ENCODE assay signal across 8 cellular contexts in genomic region chr2:176178271-176178806, GRCh38. TPM values are rescaled to one million over a fixed set of nuclear protein-coding genes. Genes with fewer than 3 reads are reported as not detected.
DNase-seq lines count a peak whose midpoint lies in the region; ATAC-seq and TF ChIP-seq lines count a peak whose summit lies in the region.

No MANE protein-coding gene starts in this region.

- peak; percentile 56 for DNase-seq in Daoy (ENCODE audit: low read depth)
- DNase-seq in NCI-H1417 treated with DMSO at 0.1 percent for 48 hours (lab: John Stamatoyannopoulos, UW): peak; percentile 63
- DNase-seq in breast epithelium (ENCODE audit: low spot score in 2 of 2): no peak
- DNase-seq in neuronal stem cell (ENCODE audit: low spot score): no peak
- DNase-seq in KG1 (lab: John Stamatoyannopoulos, UW): no peak
- DNase-seq in RPMI8226: no peak

- H2BK15ac ChIP-seq in neuronal stem cell (ENCODE audit: low read length): no peak overlapping the region

- H3K23ac ChIP-seq in neuronal stem cell (ENCODE audit: low read depth, low read length, poor library complexity): peak overlapping the region; percentile 6

- H3K27me3 ChIP-seq in breast epithelium (peaks cover 2 to 65% of the 10 kb centered on the region in 2 donors), neuronal stem cell (ENCODE audit: control insufficient read depth in 3 of 3, insufficient read depth in 3 of 3, low read depth in 1 of 3, low read length in 3 of 3) (peaks cover 22 to 96% (median 88%) of the 10 kb centered on the region in 3 experiments)

- no peak overlapping the region for H3K9ac ChIP-seq in neuronal stem cell (ENCODE audit: low read depth, low read length, poor library complexity)

- H3K4me3 ChIP-seq in breast epithelium (peak overlapping the region; percentile 40 to 51 (median 42)), neuronal stem cell (ENCODE audit: low read length in 2 of 2) (peak overlapping the region in 1 of 2 donors; percentile 63)

- no peak for TF ChIP-seq POLR2A in breast epithelium (IDR thresholded peaks at IDR 0.05)

- no peak overlapping the region for H2BK12ac ChIP-seq in neuronal stem cell (ENCODE audit: low read length)

- H3K14ac ChIP-seq in neuronal stem cell (ENCODE audit: low read length): no peak overlapping the region

- H3K9me3 ChIP-seq in breast epithelium: no peaks in the 10 kb centered on the region
- H3K9me3 ChIP-seq in neuronal stem cell (replicated peaks in 1 of 2; ENCODE audit: control insufficient read depth in 2 of 2, insufficient read depth in 1 of 2, low read depth in 1 of 2, low read length in 2 of 2): peaks cover 0 to 3% of the 10 kb centered on the region in 2 donors

- no peak overlapping the region for H3K4ac ChIP-seq in neuronal stem cell (ENCODE audit: low read length)

- no CpG with 5 or more reads among the region's 40 CpGs for WGBS in neuronal stem cell (ENCODE audit: extremely low coverage in 2 of 2, insufficient read length in 2 of 2, insufficient replicate concordance in 1 of 2), 2 donors

- H3K4me1 ChIP-seq in breast epithelium (no peaks in the 10 kb centered on the region), neuronal stem cell (ENCODE audit: control insufficient read depth in 2 of 2, insufficient read depth in 1 of 2, low read depth in 1 of 2, low read length in 2 of 2) (peaks cover 5 to 13% of the 10 kb centered on the region in 2 donors)

- H3K18ac ChIP-seq in neuronal stem cell (ENCODE audit: low read length): peak overlapping the region; percentile 52

- no peak for TF ChIP-seq CTCF in breast epithelium (IDR thresholded peaks at IDR 0.05)

- intact Hi-C loops in breast epithelium (cut with DNase I; ENCODE audit: low total_unique reads): no loop called here

- ATAC-seq in GM21737 (IDR thresholded peaks at IDR 0.05; ENCODE audit: unreplicated experiment) (no peak), HG03135 (IDR thresholded peaks at IDR 0.05; ENCODE audit: unreplicated experiment) (no peak)

- no peak overlapping the region for H2BK120ac ChIP-seq in neuronal stem cell (ENCODE audit: low read depth, low read length)

- no peaks in the 10 kb centered on the region for H3K36me3 ChIP-seq in breast epithelium
- no peaks in the 10 kb centered on the region for H3K36me3 ChIP-seq in neuronal stem cell (replicated peaks in 1 of 2; ENCODE audit: control insufficient read depth in 2 of 2, insufficient read depth in 2 of 2, low read length in 2 of 2)

- no peak overlapping the region for H4K91ac ChIP-seq in neuronal stem cell (ENCODE audit: low read depth, low read length, poor library complexity)

- no peaks in the 10 kb centered on the region for H3K79me1 ChIP-seq in neuronal stem cell (ENCODE audit: low read depth, low read length)

- peak overlapping the region; percentile 80 for H2AFZ ChIP-seq in neuronal stem cell (ENCODE audit: low read length)

- no peak overlapping the region for H4K8ac ChIP-seq in neuronal stem cell (ENCODE audit: low read depth, low read length)

- no peak overlapping the region for H2BK5ac ChIP-seq in neuronal stem cell (ENCODE audit: low read length)

- H2AK5ac ChIP-seq in neuronal stem cell (ENCODE audit: low read depth, low read length): no peak overlapping the region

- H3K4me2 ChIP-seq in neuronal stem cell (ENCODE audit: insufficient read depth, low read length, poor library complexity, severe bottlenecking): peak overlapping the region; percentile 59

- H3K27ac ChIP-seq in breast epithelium (peak overlapping the region in 1 of 2 donors; percentile 41), neuronal stem cell (replicated peaks; ENCODE audit: low read length) (no peak overlapping the region)

RNA-seq across cellular contexts. Expression of gene HOXD1, which starts 10.1 kb away (rescaled TPM):
- 1.3 and 3.0 TPM in 2 replicates for total RNA-seq in Daoy (2014; rRNA removed; shearing (Covaris generic))
- 1 to 10 TPM in 1 of 3 donors, under 1 TPM in 2; 0.15 to 1.3 (median 0.64) TPM for total RNA-seq in breast epithelium
- polyA plus RNA-seq in neuronal stem cell (2013, experiment 1 of 2): not detected
- not detected for polyA plus RNA-seq in neuronal stem cell (2013, experiment 2 of 2)

RNA-seq across cellular contexts. Expression of gene HOXD3, which starts 21.2 kb away (rescaled TPM):
- 5.0 and 10.9 TPM in 2 replicates for total RNA-seq in Daoy (2014; rRNA removed; shearing (Covaris generic))
- 10 to 100 TPM in 1 of 3 donors, 1 to 10 TPM in 2; 4.2 to 14.4 (median 4.8) TPM for total RNA-seq in breast epithelium
- not detected for polyA plus RNA-seq in neuronal stem cell (2013, experiment 1 of 2)
- polyA plus RNA-seq in neuronal stem cell (2013, experiment 2 of 2): not detected

RNA-seq across cellular contexts. Expression of gene HOXD4, which starts 27.0 kb away (rescaled TPM):
- 1.5 and 2.5 TPM in 2 replicates for total RNA-seq in Daoy (2014; rRNA removed; shearing (Covaris generic))
- total RNA-seq in breast epithelium: 1 to 10 TPM; 1.9 to 5.8 (median 5.6) TPM
- not detected for polyA plus RNA-seq in neuronal stem cell (2013, experiment 1 of 2)
- not detected for polyA plus RNA-seq in neuronal stem cell (2013, experiment 2 of 2)

RNA-seq across cellular contexts. Expression of gene HOXD8, which starts 48.8 kb away (rescaled TPM):
- total RNA-seq in Daoy (2014; rRNA removed; shearing (Covaris generic)): 9.7 and 9.9 TPM in 2 replicates
- 10 to 100 TPM; 10.5 to 36.1 (median 13.8) TPM for total RNA-seq in breast epithelium
- polyA plus RNA-seq in neuronal stem cell (2013, experiment 1 of 2): not detected
- polyA plus RNA-seq in neuronal stem cell (2013, experiment 2 of 2): not detected

RNA-seq across cellular contexts. Expression of gene HOXD9, which starts 55.8 kb away (rescaled TPM):
- total RNA-seq in Daoy (2014; rRNA removed; shearing (Covaris generic)): 2.5 and 3.1 TPM in 2 replicates
- 10 to 100 TPM in 1 of 3 donors, 1 to 10 TPM in 2; 2.4 to 17.0 (median 2.8) TPM for total RNA-seq in breast epithelium
- not detected for polyA plus RNA-seq in neuronal stem cell (2013, experiment 1 of 2)
- not detected for polyA plus RNA-seq in neuronal stem cell (2013, experiment 2 of 2)

Comparison
In these comparisons a context has a peak if more than half of its experiments do, and no peak if none do; other contexts are left out.
1. DNase-seq: peak in Daoy (single experiment) and NCI-H1417 treated with DMSO at 0.1 percent for 48 hours (single experiment); none in breast epithelium (0 of 2), neuronal stem cell (single experiment), KG1 (single experiment) and RPMI8226 (single experiment).